In genomic region chr4:16505726-16506125, GRCh38 we compare ENCODE assay signal across 12 cellular contexts.
A peak's percentile ranks its signal among the peaks of the same experiment; 100 is the strongest.
DNase-seq lines count a peak whose midpoint lies in the region; ATAC-seq and TF ChIP-seq lines count a peak whose summit lies in the region.
"Had no signal": no experiment of that assay in that cellular context is flagged by ENCODE, and none has a peak within 500 bp of the region (broad histone marks: within the 10 kb centered on the region; RNA-seq: fewer than 3 reads in every experiment).

No MANE protein-coding gene starts in this region.

- H3K4me3 ChIP-seq in GM12875 (ENCODE audit: low read depth, low read length) (no peak overlapping the region), OCI-LY7 (ENCODE audit: low read depth, low read length, poor library complexity, severe bottlenecking) (no peak overlapping the region), fibroblast of pulmonary artery (replicated peaks; ENCODE audit: low read depth, low read length) (no peak overlapping the region), retinal pigment epithelial cell (ENCODE audit: low read length) (no peak overlapping the region)
- H3K4me3 ChIP-seq: SJSA1 had no signal

- H3K27ac ChIP-seq in OCI-LY7 (ENCODE audit: low read depth, low read length, poor library complexity, severe bottlenecking), result no peak overlapping the region
- H3K27ac ChIP-seq: epithelial cell of prostate, SJSA1 had no signal

- POLR2A ChIA-PET in OCI-LY7 (lab: Charles Lee), result interaction anchor here (0.5 to 0.6 kb wide), 2 partner anchors 18 to 248 kb away, joined by 3 to 5 read pairs; no protein-coding TSS in a partner anchor

- H3K9me3 ChIP-seq in OCI-LY7 (ENCODE audit: low read length), result peaks cover 11% of the 10 kb centered on the region
- H3K9me3 ChIP-seq: SJSA1 had no signal

- H3K4me1 ChIP-seq in OCI-LY7 (ENCODE audit: insufficient read depth, low read length, poor library complexity, severe bottlenecking), result no peaks in the 10 kb centered on the region
- H3K4me1 ChIP-seq: SJSA1 had no signal

- H3K9me2 ChIP-seq in OCI-LY7 (ENCODE audit: insufficient read depth, low read length), result no peaks in the 10 kb centered on the region

- CTCF ChIA-PET in OCI-LY7 (lab: Charles Lee; ENCODE audit: unreplicated experiment), result no interaction called here

- TF ChIP-seq CTCF in GM12875 (IDR thresholded peaks at IDR 0.05; ENCODE audit: borderline replicate concordance, insufficient read depth, low read depth, low read length) (0 out of 2 replicates have a peak, but pooled peaks have one; percentile 10), OCI-LY7 (conservative IDR thresholded peaks at IDR 0.05; ENCODE audit: low read length) (peak; percentile 40), fibroblast of pulmonary artery (IDR thresholded peaks at IDR 0.05; ENCODE audit: low read length, missing control alignments) (peak; percentile 53), retinal pigment epithelial cell (conservative IDR thresholded peaks at IDR 0.05; ENCODE audit: low read depth, low read length) (peak; percentile 54)

- no peaks in the 10 kb centered on the region for H4K20me1 ChIP-seq in OCI-LY7 (ENCODE audit: insufficient read depth, low read length)

- H3K79me2 ChIP-seq in OCI-LY7 (ENCODE audit: insufficient read depth, low read depth, low read length), result no peaks in the 10 kb centered on the region

- no TSS peak for BruUV-seq in OCI-LY7 (replicated peaks; lab: Mats Ljungman, UMichigan)

- H3K4me2 ChIP-seq in OCI-LY7 (ENCODE audit: low read length), result no peak overlapping the region

- ATAC-seq in GM18498 (IDR thresholded peaks at IDR 0.05; ENCODE audit: unreplicated experiment), result no peak
- ATAC-seq in GM18907 (IDR thresholded peaks at IDR 0.05; ENCODE audit: unreplicated experiment), result no peak

- DNase-seq in OCI-LY7 (ENCODE audit: low spot score) (no peak), fibroblast of pulmonary artery (ENCODE audit: low read depth) (peak; percentile 52), retinal pigment epithelial cell (ENCODE audit: low read depth) (no peak)
- no peak for DNase-seq in stimulated activated CD4-positive, alpha-beta T cell treated with anti-CD3 and anti-CD28 coated beads, Interleukin-1b, Interleukin-23, amount 100 ng/mL, for 48 hours
- DNase-seq: activated naive CD8-positive, alpha-beta T cell treated with anti-CD3 and anti-CD28 coated beads, Interleukin-2, amount 10 ng/mL, durations not matched to agents 7 days and 5 days; NCI-H2171; retina had no signal

- H3K36me3 ChIP-seq in OCI-LY7 (ENCODE audit: insufficient read depth, low read length), result no peaks in the 10 kb centered on the region
- H3K36me3 ChIP-seq: SJSA1 had no signal

- intact Hi-C loops in OCI-LY7 (cut with micrococcal nuclease; ENCODE audit: unreplicated experiment), result no loop called here

- no peak overlapping the region for H2AFZ ChIP-seq in OCI-LY7 (ENCODE audit: low read length)
